ENCODE assay signal across 8 cellular contexts in the genomic region with DNA sequence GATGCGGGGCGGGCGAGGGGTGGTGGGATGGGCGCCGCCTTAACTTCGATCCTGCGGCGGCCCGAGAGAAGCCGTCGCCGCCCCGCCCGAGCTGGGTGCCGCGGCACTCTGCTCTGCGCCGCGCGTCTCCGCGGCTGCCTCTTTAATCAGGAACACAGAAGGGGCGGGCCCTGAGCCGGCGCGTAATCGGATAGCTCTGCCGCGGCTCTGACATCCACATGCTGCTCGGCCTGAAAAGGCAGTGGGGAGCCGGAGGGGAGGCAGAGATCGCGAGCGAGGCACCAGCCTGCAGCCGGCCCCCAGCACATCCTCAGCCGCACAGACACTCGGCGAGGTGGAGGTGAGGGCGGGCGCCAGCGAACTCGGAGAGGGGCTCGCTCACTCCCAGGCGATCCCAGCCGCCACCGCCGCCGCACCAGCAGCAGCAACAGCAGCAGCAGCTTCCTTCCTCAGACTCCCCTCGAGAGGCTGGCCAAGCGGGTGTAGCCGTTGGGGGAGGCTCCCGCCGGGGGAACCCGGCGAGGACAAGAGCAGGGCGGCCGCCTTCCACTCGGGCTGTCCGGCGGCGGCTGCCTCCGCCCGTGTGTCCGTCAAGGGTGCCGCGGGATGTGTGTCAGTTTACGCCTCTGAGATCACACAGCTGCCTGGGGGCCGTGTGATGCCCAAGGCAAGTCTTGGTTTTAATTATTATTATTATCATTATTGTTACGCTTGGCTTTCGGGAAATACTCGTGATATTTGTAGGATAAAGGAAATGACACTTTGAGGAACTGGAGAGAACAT. TPM values are rescaled to one million over a fixed set of nuclear protein-coding genes. Genes with fewer than 3 reads are reported as not detected.
A peak's percentile ranks its signal among the peaks of the same experiment; 100 is the strongest.
DNase-seq lines count a peak whose midpoint lies in the region; ATAC-seq and TF ChIP-seq lines count a peak whose summit lies in the region.

A gene with protein sequence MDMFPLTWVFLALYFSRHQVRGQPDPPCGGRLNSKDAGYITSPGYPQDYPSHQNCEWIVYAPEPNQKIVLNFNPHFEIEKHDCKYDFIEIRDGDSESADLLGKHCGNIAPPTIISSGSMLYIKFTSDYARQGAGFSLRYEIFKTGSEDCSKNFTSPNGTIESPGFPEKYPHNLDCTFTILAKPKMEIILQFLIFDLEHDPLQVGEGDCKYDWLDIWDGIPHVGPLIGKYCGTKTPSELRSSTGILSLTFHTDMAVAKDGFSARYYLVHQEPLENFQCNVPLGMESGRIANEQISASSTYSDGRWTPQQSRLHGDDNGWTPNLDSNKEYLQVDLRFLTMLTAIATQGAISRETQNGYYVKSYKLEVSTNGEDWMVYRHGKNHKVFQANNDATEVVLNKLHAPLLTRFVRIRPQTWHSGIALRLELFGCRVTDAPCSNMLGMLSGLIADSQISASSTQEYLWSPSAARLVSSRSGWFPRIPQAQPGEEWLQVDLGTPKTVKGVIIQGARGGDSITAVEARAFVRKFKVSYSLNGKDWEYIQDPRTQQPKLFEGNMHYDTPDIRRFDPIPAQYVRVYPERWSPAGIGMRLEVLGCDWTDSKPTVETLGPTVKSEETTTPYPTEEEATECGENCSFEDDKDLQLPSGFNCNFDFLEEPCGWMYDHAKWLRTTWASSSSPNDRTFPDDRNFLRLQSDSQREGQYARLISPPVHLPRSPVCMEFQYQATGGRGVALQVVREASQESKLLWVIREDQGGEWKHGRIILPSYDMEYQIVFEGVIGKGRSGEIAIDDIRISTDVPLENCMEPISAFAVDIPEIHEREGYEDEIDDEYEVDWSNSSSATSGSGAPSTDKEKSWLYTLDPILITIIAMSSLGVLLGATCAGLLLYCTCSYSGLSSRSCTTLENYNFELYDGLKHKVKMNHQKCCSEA (plus strand): TSS at position 263 of the 783 bp plus-strand sequence. CDS start 790 bp downstream, outside the sequence.

- no peaks in the 10 kb centered on the region for H3K36me3 ChIP-seq in Peyer's patch
- H3K36me3 ChIP-seq in tibial nerve: no peaks in the 10 kb centered on the region

- TF ChIP-seq POLR2A in Peyer's patch (IDR thresholded peaks at IDR 0.05) (peak; percentile 40 to 62), tibial nerve (IDR thresholded peaks at IDR 0.05) (peak; percentile 98 to 99)

- peak; percentile 53 for DNase-seq in DMS 273 treated with DMSO at 0.1 percent for 48 hours (lab: John Stamatoyannopoulos, UW)
- peak; percentile 66 for DNase-seq in HuH-7.5 (ENCODE audit: low spot score)
- DNase-seq in Peyer's patch: peak; percentile 62 to 88 (median 77)
- DNase-seq in activated naive CD4-positive, alpha-beta T cell treated with Interleukin-2 at 50 U/mL for 16 hours: peak; percentile 49
- DNase-seq in fibroblast of the conjunctiva (ENCODE audit: low read depth): peak; percentile 75
- DNase-seq in naive thymus-derived CD8-positive, alpha-beta T cell: peak in 9 of 10 donors; percentile 5 to 68 (median 32)
- DNase-seq in tibial nerve (ENCODE audit: low spot score in 2 of 2): peak; percentile 84 to 86

- H3K4me3 Mint-ChIP-seq in naive thymus-derived CD8-positive, alpha-beta T cell: peak within 1 kb of the TSS; percentile 70 to 87 (median 80)

- H3K9me3 Mint-ChIP-seq in naive thymus-derived CD8-positive, alpha-beta T cell: no peaks in the 10 kb centered on the region

- H3K4me1 ChIP-seq in Peyer's patch: peaks cover 0 to 39% (median 8%) of the 10 kb centered on the region in 4 donors
- H3K4me1 ChIP-seq in tibial nerve: peaks cover 0 to 44% (median 6%) of the 10 kb centered on the region in 4 donors

- TF ChIP-seq EP300 in tibial nerve (IDR thresholded peaks at IDR 0.05): peak in 1 of 2 donors; percentile 99

- H3K27ac ChIP-seq in Peyer's patch: peak within 1 kb of the TSS; percentile 27 to 83 (median 71)
- peak within 1 kb of the TSS; percentile 62 to 93 (median 86) for H3K27ac ChIP-seq in tibial nerve

- no peaks in the 10 kb centered on the region for H3K9me3 ChIP-seq in Peyer's patch
- H3K9me3 ChIP-seq in tibial nerve: no peaks in the 10 kb centered on the region

- peaks cover 12 to 43% (median 35%) of the 10 kb centered on the region in 4 donors for H3K4me1 Mint-ChIP-seq in naive thymus-derived CD8-positive, alpha-beta T cell

- POLR2A ChIA-PET in naive thymus-derived CD8-positive, alpha-beta T cell (lab: Charles Lee): interaction anchor here (1.0 kb wide), 1 partner anchor 24 kb away, joined by 4 read pairs; no protein-coding TSS in a partner anchor

- H3K4me3 ChIP-seq in Peyer's patch: peak within 1 kb of the TSS; percentile 40 to 76 (median 56)
- peak within 1 kb of the TSS; percentile 54 to 94 (median 68) for H3K4me3 ChIP-seq in tibial nerve

- peaks cover 34 to 73% (median 53%) of the 10 kb centered on the region in 5 donors for H3K27me3 Mint-ChIP-seq in naive thymus-derived CD8-positive, alpha-beta T cell

- ATAC-seq in GM21619 (IDR thresholded peaks at IDR 0.05; ENCODE audit: unreplicated experiment): peak; percentile 72
- peak; percentile 85 to 92 for ATAC-seq in naive thymus-derived CD8-positive, alpha-beta T cell

- no peak for TF ChIP-seq CTCF in Peyer's patch (IDR thresholded peaks at IDR 0.05)
- TF ChIP-seq CTCF in tibial nerve (IDR thresholded peaks at IDR 0.05): peak in 1 of 5 experiments; percentile 40

- WGBS in tibial nerve, 2 donors: 1% methylated on average over 39 to 64 of the region's 71 CpGs

- H3K27me3 ChIP-seq in Peyer's patch (peaks cover 0 to 4% of the 10 kb centered on the region in 2 donors), tibial nerve (no peaks in the 10 kb centered on the region)

- peaks cover 0 to 9% (median 0%) of the 10 kb centered on the region in 3 donors for H3K36me3 Mint-ChIP-seq in naive thymus-derived CD8-positive, alpha-beta T cell

- H3K27ac Mint-ChIP-seq in naive thymus-derived CD8-positive, alpha-beta T cell: peak within 1 kb of the TSS in 1 of 10 donors; percentile 14

RNA-seq across cellular contexts. Expression of the gene that starts here (rescaled TPM):
- total RNA-seq in Peyer's patch: 10 to 100 TPM in 3 of 4 donors, 1 to 10 TPM in 1; 4.9 to 22.4 (median 14.5) TPM
- 1 to 10 TPM in 1 of 2 experiments, under 1 TPM in 1; 0.82 to 1.1 TPM for total RNA-seq in naive thymus-derived CD8-positive, alpha-beta T cell
- not detected for polyA plus RNA-seq in naive thymus-derived CD8-positive, alpha-beta T cell
- total RNA-seq in tibial nerve: 100 to 1,000 TPM; 128 to 196 (median 176) TPM

Comparison
In these comparisons a context has a peak if more than half of its experiments do, and no peak if none do; other contexts are left out.
1. Peak in every context shown above with its lines: DNase-seq, ATAC-seq, H3K4me3 ChIP-seq and H3K27ac ChIP-seq.
2. RNA of the gene that starts here (total RNA-seq): 128 to 196 TPM in tibial nerve; 4.9 to 22.4 TPM in Peyer's patch and 0.82 to 1.1 TPM in naive thymus-derived CD8-positive, alpha-beta T cell; every median in the first group is over 4 times any median in the second.
3. DNase-seq: peak in every context shown above with its lines; median percentile 85 in tibial nerve; 77 in Peyer's patch; 75 in fibroblast of the conjunctiva; 66 in HuH-7.5; 53 in DMS 273 treated with DMSO at 0.1 percent for 48 hours; 49 in activated naive CD4-positive, alpha-beta T cell treated with Interleukin-2 at 50 U/mL for 16 hours; 32 in naive thymus-derived CD8-positive, alpha-beta T cell.